8 cellular contexts compared by ENCODE assay signal in the genomic region with DNA sequence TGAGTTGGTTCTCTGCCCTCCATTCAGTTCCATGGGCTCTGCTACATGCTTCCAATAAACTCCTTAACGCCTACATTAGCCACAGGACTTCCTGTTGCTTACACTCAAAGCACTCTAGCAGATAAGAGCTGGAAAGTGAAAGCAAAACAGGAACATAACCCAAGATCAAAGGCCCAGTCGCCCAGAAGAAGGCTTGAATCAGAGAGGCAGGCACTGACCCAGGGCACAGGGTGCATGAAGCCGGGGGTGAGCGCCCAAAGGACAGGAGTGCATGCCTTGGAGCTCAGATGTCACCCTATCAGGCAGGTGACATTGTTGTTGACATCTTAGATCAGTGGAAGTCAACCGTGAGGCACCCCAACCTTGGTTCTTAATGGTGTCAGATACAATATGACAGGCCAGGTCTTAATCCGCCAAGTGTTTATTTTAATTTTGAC.
A peak's percentile ranks its signal among the peaks of the same experiment; 100 is the strongest.
DNase-seq lines count a peak whose midpoint lies in the region; ATAC-seq and TF ChIP-seq lines count a peak whose summit lies in the region.

No MANE protein-coding gene starts in this region.

- no peak for TF ChIP-seq CTCF in HFFc6 (IDR thresholded peaks at IDR 0.05)

- peaks cover 5% of the 10 kb centered on the region for H3K36me3 Mint-ChIP-seq in activated T-helper 1 cell treated with anti-CD3 and anti-CD28 coated beads, Interleukin-12 subunit alpha, Interleukin-12 subunit beta, Interleukin-2, Interleukin-4 antibody, amounts not matched to agents 30 ng/mL and 10 ng/mL and 1 ng/mL, durations not matched to agents 14 hours and 24 hours and 36 hours (ENCODE audit: low read depth)
- H3K36me3 Mint-ChIP-seq in memory B cell: peaks cover 11% of the 10 kb centered on the region
- H3K36me3 Mint-ChIP-seq in HFFc6 (ENCODE audit: low read depth): no peaks in the 10 kb centered on the region

- no peaks in the 10 kb centered on the region for H3K9me3 Mint-ChIP-seq in activated T-helper 1 cell treated with anti-CD3 and anti-CD28 coated beads, Interleukin-12 subunit alpha, Interleukin-12 subunit beta, Interleukin-2, Interleukin-4 antibody, amounts not matched to agents 30 ng/mL and 10 ng/mL and 1 ng/mL, durations not matched to agents 14 hours and 24 hours and 36 hours
- H3K9me3 Mint-ChIP-seq in memory B cell: peaks cover 3% of the 10 kb centered on the region
- H3K9me3 Mint-ChIP-seq in HFFc6: no peaks in the 10 kb centered on the region

- H3K27me3 Mint-ChIP-seq in activated T-helper 1 cell treated with anti-CD3 and anti-CD28 coated beads, Interleukin-12 subunit alpha, Interleukin-12 subunit beta, Interleukin-2, Interleukin-4 antibody, amounts not matched to agents 30 ng/mL and 10 ng/mL and 1 ng/mL, durations not matched to agents 14 hours and 24 hours and 36 hours (ENCODE audit: insufficient read depth): peaks cover 11% of the 10 kb centered on the region
- H3K27me3 Mint-ChIP-seq in memory B cell: peaks cover 4% of the 10 kb centered on the region
- H3K27me3 Mint-ChIP-seq in HFFc6 (ENCODE audit: insufficient read depth): peaks cover 35% of the 10 kb centered on the region

- intact Hi-C loops in activated T-helper 1 cell treated with anti-CD3 and anti-CD28 coated beads, Interleukin-12 subunit alpha, Interleukin-12 subunit beta, Interleukin-2, Interleukin-4 antibody, amounts not matched to agents 30 ng/mL and 10 ng/mL and 1 ng/mL, durations not matched to agents 14 hours and 24 hours and 36 hours (cut with micrococcal nuclease): loop anchor here (1.0 to 2.0 kb wide), 7 partner anchors 15 to 1114 kb away; a partner anchor contains a TSS

- peak; percentile 91 for DNase-seq in NOMO-1 treated with DMSO at 0.1 percent for 48 hours (lab: John Stamatoyannopoulos, UW; ENCODE audit: unreplicated experiment)
- peak; percentile 60 for DNase-seq in activated T-helper 1 cell treated with anti-CD3 and anti-CD28 coated beads, Interleukin-12 subunit alpha, Interleukin-12 subunit beta, Interleukin-2, Interleukin-4 antibody, amounts not matched to agents 30 ng/mL and 10 ng/mL and 1 ng/mL, durations not matched to agents 14 hours and 24 hours and 36 hours (ENCODE audit: low spot score)
- DNase-seq in memory B cell (ENCODE audit: low spot score in 2 of 2): peak in 1 of 2 donors; percentile 42
- no peak for DNase-seq in HFFc6
- no peak for DNase-seq in midbrain (lab: John Stamatoyannopoulos, UW)
- no peak for DNase-seq in mesenteric fat pad (ENCODE audit: low spot score)

- peak overlapping the region; percentile 27 for H3K4me3 Mint-ChIP-seq in activated T-helper 1 cell treated with anti-CD3 and anti-CD28 coated beads, Interleukin-12 subunit alpha, Interleukin-12 subunit beta, Interleukin-2, Interleukin-4 antibody, amounts not matched to agents 30 ng/mL and 10 ng/mL and 1 ng/mL, durations not matched to agents 14 hours and 24 hours and 36 hours
- H3K4me3 Mint-ChIP-seq in memory B cell (peak overlapping the region; percentile 33), HFFc6 (no peak overlapping the region; the same call in 1 of the 2 replicates)

- peaks cover 32% of the 10 kb centered on the region for H3K4me1 Mint-ChIP-seq in activated T-helper 1 cell treated with anti-CD3 and anti-CD28 coated beads, Interleukin-12 subunit alpha, Interleukin-12 subunit beta, Interleukin-2, Interleukin-4 antibody, amounts not matched to agents 30 ng/mL and 10 ng/mL and 1 ng/mL, durations not matched to agents 14 hours and 24 hours and 36 hours (ENCODE audit: low read depth)
- H3K4me1 Mint-ChIP-seq in memory B cell (peaks cover 28% of the 10 kb centered on the region), HFFc6 (ENCODE audit: low read depth) (peaks cover 35% of the 10 kb centered on the region)

- ATAC-seq in GM18858 (IDR thresholded peaks at IDR 0.05; ENCODE audit: unreplicated experiment) (peak; percentile 63), HG02870 (IDR thresholded peaks at IDR 0.05; ENCODE audit: unreplicated experiment) (peak; percentile 58), memory B cell (ENCODE audit: low read depth) (peak; percentile 84)

- peak overlapping the region; percentile 50 for H3K27ac Mint-ChIP-seq in activated T-helper 1 cell treated with anti-CD3 and anti-CD28 coated beads, Interleukin-12 subunit alpha, Interleukin-12 subunit beta, Interleukin-2, Interleukin-4 antibody, amounts not matched to agents 30 ng/mL and 10 ng/mL and 1 ng/mL, durations not matched to agents 14 hours and 24 hours and 36 hours
- H3K27ac Mint-ChIP-seq in memory B cell (peak overlapping the region; percentile 84), HFFc6 (no peak overlapping the region)

Comparison
In these comparisons a context has a peak if more than half of its experiments do, and no peak if none do; other contexts are left out.
1. DNase-seq: peak in NOMO-1 treated with DMSO at 0.1 percent for 48 hours (single experiment) and activated T-helper 1 cell treated with anti-CD3 and anti-CD28 coated beads, Interleukin-12 subunit alpha, Interleukin-12 subunit beta, Interleukin-2, Interleukin-4 antibody, amounts not matched to agents 30 ng/mL and 10 ng/mL and 1 ng/mL, durations not matched to agents 14 hours and 24 hours and 36 hours (single experiment); none in HFFc6 (single experiment), midbrain (single experiment) and mesenteric fat pad (single experiment).
2. Peak in every context shown above with its lines, with median percentiles within 50 percentile points of each other: ATAC-seq.